In the genomic region with DNA sequence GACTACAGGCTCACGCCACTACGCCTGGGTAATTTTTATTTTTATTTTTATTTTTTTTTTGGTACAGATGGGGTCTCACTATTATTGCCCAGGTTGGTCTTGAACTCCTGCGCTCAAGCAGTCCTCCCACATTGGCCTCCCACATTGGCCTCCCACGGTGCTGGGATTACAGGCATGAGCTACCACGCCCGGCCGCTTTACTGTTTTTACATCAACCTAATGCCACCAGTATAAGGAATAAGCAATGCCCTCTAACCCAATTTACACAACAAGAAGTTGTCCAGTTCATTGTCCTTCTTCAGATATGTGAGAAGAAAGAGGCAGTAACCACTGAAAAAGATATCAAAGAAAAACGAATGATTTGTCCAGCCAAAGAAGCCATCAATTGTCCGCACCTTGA, we compare ENCODE assay signal across 1 cellular context.
TF ChIP-seq lines count a peak whose summit lies in the region.

No MANE protein-coding gene starts in this region.

TF ChIP-seq in HEK293, 187 proteins besides CTCF, POLR2A, EP300 and RAD21 (continued from another document):
- peak; percentile 34; the same call in 1 of the 2 replicates for TF ChIP-seq ZFHX2 (tag by site-specific recombination; conservative IDR thresholded peaks at IDR 0.05)
